In genomic region chr13:47508518-47509228, GRCh38 we compare ENCODE assay signal across 14 cellular contexts.
A peak's percentile ranks its signal among the peaks of the same experiment; 100 is the strongest.
DNase-seq lines count a peak whose midpoint lies in the region; ATAC-seq, FAIRE-seq and TF ChIP-seq lines count a peak whose summit lies in the region.
"Had no signal": no experiment of that assay in that cellular context is flagged by ENCODE, and none has a peak within 500 bp of the region (broad histone marks: within the 10 kb centered on the region; RNA-seq: fewer than 3 reads in every experiment).

No MANE protein-coding gene starts in this region.

- no peak overlapping the region for H2AFZ ChIP-seq in GM23338
- peak overlapping the region; percentile 21 for H2AFZ ChIP-seq in keratinocyte (ENCODE audit: control insufficient read depth, low read length)
- H2AFZ ChIP-seq: GM23248 had no signal

- H3K9me3 ChIP-seq in keratinocyte (ENCODE audit: control insufficient read depth, low read depth, low read length), result no peaks in the 10 kb centered on the region
- H3K9me3 ChIP-seq: BLaER1 treated with 17β-estradiol and CSF1 and Interleukin-3, amounts not matched to agents 10 nM and 100 nM had no signal

- H4K20me1 ChIP-seq in GM23338 (replicated peaks; ENCODE audit: insufficient read depth) (no peaks in the 10 kb centered on the region), keratinocyte (ENCODE audit: control insufficient read depth, extremely low read depth, insufficient read depth, low read length) (no peaks in the 10 kb centered on the region)
- H4K20me1 ChIP-seq: BLaER1 treated with 17β-estradiol and CSF1 and Interleukin-3, amounts not matched to agents 10 nM and 100 nM had no signal

- ATAC-seq in GM23338 (no peak), esophagus mucosa (peak; percentile 35), left cardiac atrium (peak; percentile 63 to 78)
- ATAC-seq in natural killer cell treated with Interleukin-12 subunit alpha and Interleukin-12 subunit beta and Interleukin-15 and Interleukin-18, amount 100 ng/mL, for 72 hours, result no peak

- no peak overlapping the region for H3K4me3 Mint-ChIP-seq in GM23338
- no peak overlapping the region for H3K4me3 Mint-ChIP-seq in natural killer cell treated with Interleukin-12 subunit alpha and Interleukin-12 subunit beta and Interleukin-15 and Interleukin-18, amount 100 ng/mL, for 72 hours
- H3K4me3 Mint-ChIP-seq: CD4-positive, CD25-positive, alpha-beta regulatory T cell had no signal

- H3K27ac Mint-ChIP-seq in GM23338, result no peak overlapping the region; the same call in 1 of the 2 replicates
- no peak overlapping the region for H3K27ac Mint-ChIP-seq in natural killer cell treated with Interleukin-12 subunit alpha and Interleukin-12 subunit beta and Interleukin-15 and Interleukin-18, amount 100 ng/mL, for 72 hours
- H3K27ac Mint-ChIP-seq: CD4-positive, CD25-positive, alpha-beta regulatory T cell had no signal

- H3K27me3 Mint-ChIP-seq in GM23338 (ENCODE audit: insufficient read depth, low read depth, poor library complexity), result no peaks in the 10 kb centered on the region
- H3K27me3 Mint-ChIP-seq in natural killer cell treated with Interleukin-12 subunit alpha and Interleukin-12 subunit beta and Interleukin-15 and Interleukin-18, amount 100 ng/mL, for 72 hours, result peaks cover 0 to 3% of the 10 kb centered on the region in 2 donors
- H3K27me3 Mint-ChIP-seq: CD4-positive, CD25-positive, alpha-beta regulatory T cell had no signal

- H3K9me2 ChIP-seq in GM23338 (ENCODE audit: insufficient read depth), result no peaks in the 10 kb centered on the region

- TF ChIP-seq CTCF in GM23338 (conservative IDR thresholded peaks at IDR 0.05; ENCODE audit: low read depth in 2 of 2) (no peak), keratinocyte (optimal IDR thresholded peaks at IDR 0.05 in 1 of 3, IDR thresholded peaks at IDR 0.05 in 1 of 3, conservative IDR thresholded peaks at IDR 0.05 in 1 of 3; ENCODE audit: extremely low read depth in 1 of 3, insufficient read depth in 2 of 3, low read length in 3 of 3) (no peak), GM13977 (IDR thresholded peaks at IDR 0.05; ENCODE audit: extremely low read depth, insufficient read depth, missing control alignments) (no peak)

- no peak overlapping the region for H3K9ac ChIP-seq in keratinocyte (ENCODE audit: control insufficient read depth, extremely low read depth, insufficient read depth, low read length)
- H3K9ac ChIP-seq: BLaER1 treated with 17β-estradiol and CSF1 and Interleukin-3, amounts not matched to agents 10 nM and 100 nM; GM23248 had no signal

- H3K4me1 ChIP-seq in GM23338 (ENCODE audit: insufficient read depth) (no peaks in the 10 kb centered on the region), keratinocyte (ENCODE audit: control insufficient read depth, extremely low read depth, insufficient read depth, low read length) (peaks cover 6% of the 10 kb centered on the region)
- H3K4me1 ChIP-seq: BLaER1 treated with 17β-estradiol and CSF1 and Interleukin-3, amounts not matched to agents 10 nM and 100 nM had no signal

- H3K36me3 Mint-ChIP-seq in GM23338 (ENCODE audit: low read depth), result no peaks in the 10 kb centered on the region
- H3K36me3 Mint-ChIP-seq in natural killer cell treated with Interleukin-12 subunit alpha and Interleukin-12 subunit beta and Interleukin-15 and Interleukin-18, amount 100 ng/mL, for 72 hours, result no peaks in the 10 kb centered on the region
- H3K36me3 Mint-ChIP-seq: CD4-positive, CD25-positive, alpha-beta regulatory T cell had no signal

- peak; percentile 52 for FAIRE-seq in keratinocyte (lab: Jason Lieb, UNC)

- H3K9me3 Mint-ChIP-seq in GM23338, result no peaks in the 10 kb centered on the region
- H3K9me3 Mint-ChIP-seq in natural killer cell treated with Interleukin-12 subunit alpha and Interleukin-12 subunit beta and Interleukin-15 and Interleukin-18, amount 100 ng/mL, for 72 hours, result peaks cover 6% of the 10 kb centered on the region

- H3K9me1 ChIP-seq in keratinocyte (ENCODE audit: control insufficient read depth, extremely low read depth, insufficient read depth, low read length), result no peaks in the 10 kb centered on the region

- H3K4me3 ChIP-seq in GM23338 (no peak overlapping the region), keratinocyte (ENCODE audit: control insufficient read depth in 2 of 3, extremely low read depth in 1 of 3, insufficient read depth in 2 of 3, low read depth in 1 of 3, low read length in 3 of 3) (no peak overlapping the region)
- H3K4me3 ChIP-seq: BLaER1 treated with 17β-estradiol and CSF1 and Interleukin-3, amounts not matched to agents 10 nM and 100 nM; GM23248 had no signal

- H3K27me3 ChIP-seq in GM23338 (ENCODE audit: insufficient read depth) (no peaks in the 10 kb centered on the region), keratinocyte (ENCODE audit: control insufficient read depth, extremely low read depth, insufficient read depth, low read length) (no peaks in the 10 kb centered on the region)
- H3K27me3 ChIP-seq: BLaER1 treated with 17β-estradiol and CSF1 and Interleukin-3, amounts not matched to agents 10 nM and 100 nM had no signal

- in situ Hi-C loops in GM13977 (cut with MboI; ENCODE audit: low pct_unique_long_range_greater_than_20kb, low sequenced_read_pairs, unreplicated experiment), result no loop called here

- no peaks in the 10 kb centered on the region for H3K36me3 ChIP-seq in GM23338 (ENCODE audit: insufficient read depth)
- no peaks in the 10 kb centered on the region for H3K36me3 ChIP-seq in keratinocyte (ENCODE audit: control insufficient read depth in 2 of 2, extremely low read depth in 1 of 2, insufficient read depth in 2 of 2, low read length in 2 of 2)
- H3K36me3 ChIP-seq: BLaER1 treated with 17β-estradiol and CSF1 and Interleukin-3, amounts not matched to agents 10 nM and 100 nM had no signal

- DNase-seq in GM23338 (ENCODE audit: low spot score) (peak; percentile 1), left cardiac atrium (no peak), keratinocyte (ENCODE audit: low read depth, low spot score) (no peak), GM13977 (ENCODE audit: low spot score) (no peak), NCI-H187 (lab: John Stamatoyannopoulos, UW) (no peak)
- DNase-seq in natural killer cell treated with Interleukin-12 subunit alpha and Interleukin-12 subunit beta and Interleukin-15 and Interleukin-18, amount 100 ng/mL, for 72 hours (ENCODE audit: low spot score), result no peak
- DNase-seq: ACHN; CD4-positive, CD25-positive, alpha-beta regulatory T cell; DMS53; GF-D8; GM23248; H7 had no signal

- no peak overlapping the region for H3K27ac ChIP-seq in GM23338 (ENCODE audit: low read depth)
- H3K27ac ChIP-seq in keratinocyte (ENCODE audit: control insufficient read depth, insufficient read depth, low read length), result no peak overlapping the region
- H3K27ac ChIP-seq: BLaER1 treated with 17β-estradiol and CSF1 and Interleukin-3, amounts not matched to agents 10 nM and 100 nM; GM23248 had no signal

- no peak overlapping the region for H3K4me2 ChIP-seq in GM23338
- peak overlapping the region; percentile 47 for H3K4me2 ChIP-seq in keratinocyte (ENCODE audit: control insufficient read depth, extremely low read depth, insufficient read depth, low read depth, low read length)
- H3K4me2 ChIP-seq: BLaER1 treated with 17β-estradiol and CSF1 and Interleukin-3, amounts not matched to agents 10 nM and 100 nM had no signal

- H3K4me1 Mint-ChIP-seq in GM23338, result 0 out of 3 replicates have a peak, but pooled peaks cover 3% of the 10 kb centered on the region
- H3K4me1 Mint-ChIP-seq in natural killer cell treated with Interleukin-12 subunit alpha and Interleukin-12 subunit beta and Interleukin-15 and Interleukin-18, amount 100 ng/mL, for 72 hours (ENCODE audit: low read depth in 2 of 2), result no peaks in the 10 kb centered on the region
- H3K4me1 Mint-ChIP-seq: CD4-positive, CD25-positive, alpha-beta regulatory T cell had no signal

- no peaks in the 10 kb centered on the region for H3K79me2 ChIP-seq in GM23338 (replicated peaks; ENCODE audit: insufficient read depth)
- H3K79me2 ChIP-seq in keratinocyte (ENCODE audit: control insufficient read depth, insufficient read depth, low read length), result no peaks in the 10 kb centered on the region

- intact Hi-C loops in left cardiac atrium (cut with DNase I), result no loop called here

- H3F3A ChIP-seq in GM23338 (replicated peaks; ENCODE audit: low read depth), result no peaks in the 10 kb centered on the region

- dilution Hi-C loops in keratinocyte (cut with MboI; ENCODE audit: extremely low pct_ligation_motif_present, low sequenced_read_pairs), result no loop called here

TF ChIP-seq in GM23338, 12 proteins besides CTCF, POLR2A, EP300 and RAD21 (continues in another document):
- TF ChIP-seq EZH2 (IDR thresholded peaks at IDR 0.05; ENCODE audit: low read depth, unreplicated experiment) (no peak), STAT1 (IDR thresholded peaks at IDR 0.05; ENCODE audit: unreplicated experiment) (no peak), ZNF331 (CRISPR knock-in tag; IDR thresholded peaks at IDR 0.05; ENCODE audit: low read depth) (no peak), EZH2phosphoT487 (IDR thresholded peaks at IDR 0.05; ENCODE audit: unreplicated experiment) (no peak), POLR2AphosphoS5 (IDR thresholded peaks at IDR 0.05; ENCODE audit: low read depth) (no peak), REST (IDR thresholded peaks at IDR 0.05; ENCODE audit: unreplicated experiment) (no peak), NANOG (IDR thresholded peaks at IDR 0.05; ENCODE audit: borderline replicate concordance) (no peak), JUNB (IDR thresholded peaks at IDR 0.05; ENCODE audit: unreplicated experiment) (no peak)

Comparison
In these comparisons a context has a peak if more than half of its experiments do, and no peak if none do; other contexts are left out.
1. ATAC-seq: peak in esophagus mucosa (single experiment) and left cardiac atrium (2 of 2); none in GM23338 (single experiment) and natural killer cell treated with Interleukin-12 subunit alpha and Interleukin-12 subunit beta and Interleukin-15 and Interleukin-18, amount 100 ng/mL, for 72 hours (0 of 2).